In the genomic region with DNA sequence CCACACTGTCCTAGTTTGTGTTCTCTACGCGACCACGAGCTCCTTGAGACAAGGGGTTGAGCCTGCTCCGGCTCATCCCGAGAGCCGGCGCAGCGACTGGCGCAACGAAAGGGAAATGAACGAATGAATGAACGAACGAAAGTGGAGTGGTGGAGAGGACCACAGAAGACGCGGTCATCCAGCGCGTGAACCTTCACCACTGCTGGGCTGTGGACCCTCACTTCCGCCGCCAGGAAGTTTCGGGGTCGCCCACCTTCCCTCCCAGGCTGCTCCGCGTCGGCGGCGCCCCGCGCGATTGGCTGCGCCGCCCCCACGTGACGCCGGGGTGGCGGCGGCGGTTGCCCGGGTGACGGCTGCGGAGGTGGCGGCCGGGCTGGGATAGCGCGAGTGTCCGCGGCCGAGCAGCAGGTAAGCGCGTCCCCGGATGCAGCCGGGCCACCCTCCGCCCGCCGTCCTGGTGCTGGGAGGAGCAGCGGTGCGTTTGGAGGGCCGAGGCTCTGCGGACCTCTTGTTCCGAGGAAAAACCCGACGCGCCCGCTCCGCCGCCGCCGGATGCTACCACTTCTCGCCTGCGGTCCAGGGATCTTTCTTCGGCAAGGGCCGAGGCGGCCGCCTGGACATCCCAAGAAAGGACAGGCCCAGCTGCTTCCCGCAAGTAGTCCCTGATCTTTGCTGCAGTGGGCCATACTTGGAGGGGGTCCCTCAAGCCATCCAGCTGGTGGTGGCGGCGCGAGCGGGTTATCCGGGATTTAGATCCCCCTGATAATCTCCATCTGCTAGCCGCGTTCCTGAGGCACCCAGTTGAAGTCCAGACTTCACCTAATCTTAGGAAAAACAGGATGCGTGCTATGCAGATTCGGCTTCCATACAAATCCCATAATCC, we compare ENCODE assay signal across 8 cellular contexts. TPM values are rescaled to one million over a fixed set of nuclear protein-coding genes. Genes with fewer than 3 reads are reported as not detected.
A peak's percentile ranks its signal among the peaks of the same experiment; 100 is the strongest.
DNase-seq lines count a peak whose midpoint lies in the region; ATAC-seq and TF ChIP-seq lines count a peak whose summit lies in the region.

A gene with protein sequence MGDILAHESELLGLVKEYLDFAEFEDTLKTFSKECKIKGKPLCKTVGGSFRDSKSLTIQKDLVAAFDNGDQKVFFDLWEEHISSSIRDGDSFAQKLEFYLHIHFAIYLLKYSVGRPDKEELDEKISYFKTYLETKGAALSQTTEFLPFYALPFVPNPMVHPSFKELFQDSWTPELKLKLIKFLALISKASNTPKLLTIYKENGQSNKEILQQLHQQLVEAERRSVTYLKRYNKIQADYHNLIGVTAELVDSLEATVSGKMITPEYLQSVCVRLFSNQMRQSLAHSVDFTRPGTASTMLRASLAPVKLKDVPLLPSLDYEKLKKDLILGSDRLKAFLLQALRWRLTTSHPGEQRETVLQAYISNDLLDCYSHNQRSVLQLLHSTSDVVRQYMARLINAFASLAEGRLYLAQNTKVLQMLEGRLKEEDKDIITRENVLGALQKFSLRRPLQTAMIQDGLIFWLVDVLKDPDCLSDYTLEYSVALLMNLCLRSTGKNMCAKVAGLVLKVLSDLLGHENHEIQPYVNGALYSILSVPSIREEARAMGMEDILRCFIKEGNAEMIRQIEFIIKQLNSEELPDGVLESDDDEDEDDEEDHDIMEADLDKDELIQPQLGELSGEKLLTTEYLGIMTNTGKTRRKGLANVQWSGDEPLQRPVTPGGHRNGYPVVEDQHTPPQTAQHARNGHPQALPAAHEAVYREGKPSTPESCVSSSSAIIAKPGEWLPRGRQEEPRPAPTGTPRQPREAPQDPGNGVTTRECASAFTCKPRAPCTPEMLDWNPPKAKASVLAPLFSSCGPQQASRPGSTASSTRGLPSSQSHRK (plus strand): TSS at position 341 of the 883 bp plus-strand sequence. CDS start 7,608 bp downstream, outside the sequence.

- TF ChIP-seq CTCF in endothelial cell (IDR thresholded peaks at IDR 0.05; ENCODE audit: unreplicated experiment) (peak; percentile 17), mesothelial cell of epicardium (IDR thresholded peaks at IDR 0.05; ENCODE audit: unreplicated experiment) (no peak)

- peak; percentile 98 for ATAC-seq in GM19455 (IDR thresholded peaks at IDR 0.05; ENCODE audit: unreplicated experiment)
- ATAC-seq in HG03571 (IDR thresholded peaks at IDR 0.05; ENCODE audit: unreplicated experiment) = peak; percentile 95

- H3K27ac Mint-ChIP-seq in endothelial cell (ENCODE audit: unreplicated experiment) = peak within 1 kb of the TSS; percentile 84
- peak within 1 kb of the TSS; percentile 96 for H3K27ac Mint-ChIP-seq in mesothelial cell of epicardium

- H3K36me3 Mint-ChIP-seq in endothelial cell (ENCODE audit: low read depth, unreplicated experiment) (peaks cover 23% of the 10 kb centered on the region), mesothelial cell of epicardium (peaks cover 14% of the 10 kb centered on the region)

- H3K27me3 Mint-ChIP-seq in endothelial cell (ENCODE audit: unreplicated experiment) (peaks cover 3% of the 10 kb centered on the region), mesothelial cell of epicardium (ENCODE audit: low read depth) (no peaks in the 10 kb centered on the region)

- DNase-seq in COLO829 (ENCODE audit: low spot score) = peak; percentile 59
- peak; percentile 36 for DNase-seq in NOMO-1 treated with dmso at 0.1 percent for 144 hours (lab: John Stamatoyannopoulos, UW; ENCODE audit: unreplicated experiment)
- DNase-seq in activated CD8-positive, alpha-beta memory T cell treated with anti-CD3 and anti-CD28 coated beads, Interleukin-2, amount 50 U/mL, for 24 hours (ENCODE audit: extremely low read depth) = peak; percentile 40
- DNase-seq in endothelial cell (ENCODE audit: low spot score) = peak; percentile 76
- peak; percentile 84 to 86 for DNase-seq in mesothelial cell of epicardium (ENCODE audit: low spot score in 2 of 2, unreplicated experiment in 2 of 2)
- peak; percentile 60 for DNase-seq in stimulated activated CD8-positive, alpha-beta memory T cell treated with anti-CD3 and anti-CD28 coated beads, Interleukin-15, amount 100 ng/mL, for 24 hours (ENCODE audit: low read depth)

- peak within 1 kb of the TSS; percentile 97 for H3K4me3 Mint-ChIP-seq in endothelial cell (ENCODE audit: unreplicated experiment)
- H3K4me3 Mint-ChIP-seq in mesothelial cell of epicardium = peak within 1 kb of the TSS; percentile 94

- H3K4me1 Mint-ChIP-seq in endothelial cell (ENCODE audit: unreplicated experiment) (peaks cover 17% of the 10 kb centered on the region), mesothelial cell of epicardium (peaks cover 31% of the 10 kb centered on the region)

- peaks cover 5% of the 10 kb centered on the region for H3K9me3 Mint-ChIP-seq in endothelial cell (ENCODE audit: unreplicated experiment)
- peaks cover 3% of the 10 kb centered on the region for H3K9me3 Mint-ChIP-seq in mesothelial cell of epicardium

RNA-seq across cellular contexts. Expression of the gene that starts here (rescaled TPM):
- total RNA-seq in endothelial cell (ENCODE audit: unreplicated experiment) (18.3 TPM), mesothelial cell of epicardium (49.8 to 52.3 TPM (median 51.6 TPM) in 3 replicates)

Comparison
In these comparisons a context has a peak if more than half of its experiments do, and no peak if none do; other contexts are left out.
1. Peak in every context shown above with its lines: DNase-seq and ATAC-seq.